1 cellular context compared by ENCODE assay signal in the genomic region with DNA sequence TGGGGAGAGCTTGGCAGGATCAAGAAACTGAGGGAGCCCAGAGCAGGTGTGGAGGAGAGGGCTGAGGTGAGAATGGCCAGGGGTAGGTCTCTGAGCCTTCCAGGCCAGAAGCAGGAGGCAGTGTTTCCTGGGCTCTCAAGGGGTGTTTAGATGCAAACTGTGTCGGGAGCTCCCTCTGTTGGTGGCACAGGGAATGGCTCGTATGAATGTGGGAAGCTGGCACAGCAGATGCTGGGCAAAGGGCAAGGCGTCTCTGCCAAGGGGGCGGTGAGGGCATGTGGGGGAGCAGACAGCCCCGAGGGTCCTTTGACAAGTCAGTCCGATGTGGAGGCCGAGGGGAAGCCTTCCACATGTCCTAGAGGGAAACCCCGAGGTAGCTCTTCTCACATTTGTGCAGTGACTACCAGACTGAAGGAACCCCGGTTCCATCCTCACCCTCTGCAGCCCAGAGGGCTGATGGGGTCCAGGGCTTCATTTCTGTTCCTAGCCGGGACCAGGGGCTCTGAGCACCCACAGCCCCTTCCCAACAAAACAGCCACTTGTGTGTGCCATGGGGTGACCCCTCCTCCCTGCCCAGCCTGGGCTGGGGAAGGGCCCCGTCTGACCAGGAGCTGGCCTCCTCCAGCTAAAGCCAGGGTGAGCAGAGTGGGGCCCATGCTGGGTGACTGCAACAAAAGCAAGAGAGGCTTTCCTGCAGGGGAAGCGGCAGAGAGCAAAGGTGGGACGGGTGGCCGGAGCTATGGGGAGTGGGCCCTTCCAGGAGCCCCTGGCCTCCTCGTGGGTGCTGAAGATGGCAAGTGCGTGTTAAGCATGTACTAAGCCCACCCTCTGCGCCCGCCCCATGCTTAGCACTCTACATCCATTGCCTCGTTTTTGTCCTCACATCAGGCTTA.
TF ChIP-seq lines count a peak whose summit lies in the region.

No MANE protein-coding gene starts in this region.

TF ChIP-seq in K562, 482 proteins besides CTCF, POLR2A, EP300 and RAD21 (continued from another document):
- TF ChIP-seq, protein P1, sequence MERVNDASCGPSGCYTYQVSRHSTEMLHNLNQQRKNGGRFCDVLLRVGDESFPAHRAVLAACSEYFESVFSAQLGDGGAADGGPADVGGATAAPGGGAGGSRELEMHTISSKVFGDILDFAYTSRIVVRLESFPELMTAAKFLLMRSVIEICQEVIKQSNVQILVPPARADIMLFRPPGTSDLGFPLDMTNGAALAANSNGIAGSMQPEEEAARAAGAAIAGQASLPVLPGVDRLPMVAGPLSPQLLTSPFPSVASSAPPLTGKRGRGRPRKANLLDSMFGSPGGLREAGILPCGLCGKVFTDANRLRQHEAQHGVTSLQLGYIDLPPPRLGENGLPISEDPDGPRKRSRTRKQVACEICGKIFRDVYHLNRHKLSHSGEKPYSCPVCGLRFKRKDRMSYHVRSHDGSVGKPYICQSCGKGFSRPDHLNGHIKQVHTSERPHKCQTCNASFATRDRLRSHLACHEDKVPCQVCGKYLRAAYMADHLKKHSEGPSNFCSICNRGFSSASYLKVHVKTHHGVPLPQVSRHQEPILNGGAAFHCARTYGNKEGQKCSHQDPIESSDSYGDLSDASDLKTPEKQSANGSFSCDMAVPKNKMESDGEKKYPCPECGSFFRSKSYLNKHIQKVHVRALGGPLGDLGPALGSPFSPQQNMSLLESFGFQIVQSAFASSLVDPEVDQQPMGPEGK (CRISPR knock-in tag; IDR thresholded peaks at IDR 0.05; ENCODE audit: borderline replicate concordance): no peak
- TF ChIP-seq ARNT (IDR thresholded peaks at IDR 0.05) (no peak), ESRRA (IDR thresholded peaks at IDR 0.05; ENCODE audit: borderline replicate concordance, low read depth) (no peak), SMC3 (conservative IDR thresholded peaks at IDR 0.05; ENCODE audit: insufficient read depth, low read depth, low read length) (peak; percentile 71), ARID2 (IDR thresholded peaks at IDR 0.05) (0 out of 2 replicates have a peak, but pooled peaks have one; percentile 23), KLF16 (IDR thresholded peaks at IDR 0.05) (peak; percentile 30; the same call in 1 of the 2 replicates)
- TF ChIP-seq, protein P2, sequence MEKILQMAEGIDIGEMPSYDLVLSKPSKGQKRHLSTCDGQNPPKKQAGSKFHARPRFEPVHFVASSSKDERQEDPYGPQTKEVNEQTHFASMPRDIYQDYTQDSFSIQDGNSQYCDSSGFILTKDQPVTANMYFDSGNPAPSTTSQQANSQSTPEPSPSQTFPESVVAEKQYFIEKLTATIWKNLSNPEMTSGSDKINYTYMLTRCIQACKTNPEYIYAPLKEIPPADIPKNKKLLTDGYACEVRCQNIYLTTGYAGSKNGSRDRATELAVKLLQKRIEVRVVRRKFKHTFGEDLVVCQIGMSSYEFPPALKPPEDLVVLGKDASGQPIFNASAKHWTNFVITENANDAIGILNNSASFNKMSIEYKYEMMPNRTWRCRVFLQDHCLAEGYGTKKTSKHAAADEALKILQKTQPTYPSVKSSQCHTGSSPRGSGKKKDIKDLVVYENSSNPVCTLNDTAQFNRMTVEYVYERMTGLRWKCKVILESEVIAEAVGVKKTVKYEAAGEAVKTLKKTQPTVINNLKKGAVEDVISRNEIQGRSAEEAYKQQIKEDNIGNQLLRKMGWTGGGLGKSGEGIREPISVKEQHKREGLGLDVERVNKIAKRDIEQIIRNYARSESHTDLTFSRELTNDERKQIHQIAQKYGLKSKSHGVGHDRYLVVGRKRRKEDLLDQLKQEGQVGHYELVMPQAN (IDR thresholded peaks at IDR 0.05; ENCODE audit: borderline replicate concordance): no peak
- TF ChIP-seq, protein P3, sequence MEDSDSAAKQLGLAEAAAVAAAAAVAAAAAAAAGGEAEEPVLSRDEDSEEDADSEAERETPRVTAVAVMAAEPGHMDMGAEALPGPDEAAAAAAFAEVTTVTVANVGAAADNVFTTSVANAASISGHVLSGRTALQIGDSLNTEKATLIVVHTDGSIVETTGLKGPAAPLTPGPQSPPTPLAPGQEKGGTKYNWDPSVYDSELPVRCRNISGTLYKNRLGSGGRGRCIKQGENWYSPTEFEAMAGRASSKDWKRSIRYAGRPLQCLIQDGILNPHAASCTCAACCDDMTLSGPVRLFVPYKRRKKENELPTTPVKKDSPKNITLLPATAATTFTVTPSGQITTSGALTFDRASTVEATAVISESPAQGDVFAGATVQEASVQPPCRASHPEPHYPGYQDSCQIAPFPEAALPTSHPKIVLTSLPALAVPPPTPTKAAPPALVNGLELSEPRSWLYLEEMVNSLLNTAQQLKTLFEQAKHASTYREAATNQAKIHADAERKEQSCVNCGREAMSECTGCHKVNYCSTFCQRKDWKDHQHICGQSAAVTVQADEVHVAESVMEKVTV (CRISPR knock-in tag; IDR thresholded peaks at IDR 0.05): peak; percentile 57
